25 cellular contexts compared by ENCODE assay signal in the genomic region with DNA sequence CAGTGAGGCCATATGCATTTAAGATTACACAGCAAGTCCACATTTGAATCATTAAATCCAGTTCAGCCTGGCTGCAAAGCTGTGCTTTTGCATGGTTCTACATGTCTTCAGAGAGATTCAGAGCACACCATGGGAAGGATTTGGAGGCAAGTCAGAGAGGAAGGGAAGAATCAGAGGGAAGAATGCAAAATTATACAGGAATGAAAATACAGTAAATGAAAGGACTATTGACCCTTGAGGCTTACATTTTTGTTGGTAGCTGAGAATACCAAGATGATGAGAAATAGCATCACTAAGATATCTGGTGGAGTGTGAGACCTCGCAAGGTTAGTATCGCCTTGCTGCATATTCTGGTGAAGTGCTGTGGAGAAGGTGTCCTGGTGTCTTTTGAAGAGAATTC. TPM values are rescaled to one million over a fixed set of nuclear protein-coding genes. Genes with fewer than 3 reads are reported as not detected.
A peak's percentile ranks its signal among the peaks of the same experiment; 100 is the strongest.
DNase-seq lines count a peak whose midpoint lies in the region; ATAC-seq and TF ChIP-seq lines count a peak whose summit lies in the region.
"Had no signal": no experiment of that assay in that cellular context is flagged by ENCODE, and none has a peak within 500 bp of the region (broad histone marks: within the 10 kb centered on the region; RNA-seq: fewer than 3 reads in every experiment).

No MANE protein-coding gene starts in this region.

- TF ChIP-seq CTCF in gastrocnemius medialis (IDR thresholded peaks at IDR 0.05 in 4 of 5, conservative IDR thresholded peaks at IDR 0.05 in 1 of 5) = no peak

- intact Hi-C loops in gastrocnemius medialis (cut with DNase I; ENCODE audit: low total_unique reads) = no loop called here

- DNase-seq in AG20443 (ENCODE audit: low spot score) (peak; percentile 42), NCI-H226 (peak; percentile 15), fibroblast of peridontal ligament (ENCODE audit: extremely low read depth) (peak; percentile 84), gastrocnemius medialis (no peak), NCI-H1436 (lab: John Stamatoyannopoulos, UW) (no peak), SKM-1 (lab: John Stamatoyannopoulos, UW; ENCODE audit: unreplicated experiment) (no peak), NCI-H510A (lab: John Stamatoyannopoulos, UW) (no peak)
- DNase-seq: activated CD4-positive, alpha-beta T cell treated with anti-CD3 and anti-CD28 coated beads for 48 hours; activated effector memory CD4-positive, alpha-beta T cell treated with Interleukin-2 at 50 U/mL for 16 hours; activated T-cell treated with anti-CD3 and anti-CD28 coated beads, Interleukin-2, amount 50 U/mL, for 1 hour; anterior cingulate cortex; CD4-positive, alpha-beta memory T cell; hippocampal formation; left colon; NCI-H146; NCI-H2107; NCI-H446 treated with DMSO at 0.1 percent for 48 hours; SJCRH30; stimulated activated naive CD4-positive, alpha-beta T cell treated with Interleukin-2 at 50 U/mL for 16 hours; T-cell had no signal

- H3K4me1 ChIP-seq in gastrocnemius medialis = peaks cover 80 to 86% of the 10 kb centered on the region in 2 donors

- peak overlapping the region; percentile 78 to 90 (median 81) for H3K27ac ChIP-seq in gastrocnemius medialis
- H3K27ac ChIP-seq: A549, SJCRH30, skin epidermis had no signal

- no peaks in the 10 kb centered on the region for H3K9me3 ChIP-seq in gastrocnemius medialis
- H3K9me3 ChIP-seq: A549 had no signal

- H3K36me3 ChIP-seq in gastrocnemius medialis = no peaks in the 10 kb centered on the region
- H3K36me3 ChIP-seq: SJCRH30 had no signal

- ATAC-seq in gastrocnemius medialis = no peak
- ATAC-seq in GM18870 (IDR thresholded peaks at IDR 0.05; ENCODE audit: unreplicated experiment) = no peak
- ATAC-seq: A549; HCT116; left colon; natural killer cell treated with Interleukin-12 subunit alpha and Interleukin-12 subunit beta and Interleukin-15 and Interleukin-18, amount 100 ng/mL, for 72 hours; T-cell had no signal

- in situ Hi-C loops in gastrocnemius medialis (cut with MboI; ENCODE audit: low sequenced_read_pairs in 4 of 4) = no loop called here

- TF ChIP-seq POLR2A in gastrocnemius medialis (IDR thresholded peaks at IDR 0.05) = no peak

- H3K27me3 ChIP-seq in gastrocnemius medialis = no peaks in the 10 kb centered on the region
- H3K27me3 ChIP-seq: SJCRH30 had no signal

- H3K4me3 ChIP-seq in gastrocnemius medialis = no peak overlapping the region
- H3K4me3 ChIP-seq: A549, SJCRH30, skin epidermis had no signal

RNA-seq across cellular contexts. Expression of a gene that starts 13.8 kb away (rescaled TPM):
- total RNA-seq in gastrocnemius medialis = 100 to 1,000 TPM in 2 of 4 donors, 10 to 100 TPM in 2; 87.1 to 115 (median 99.6) TPM
- total RNA-seq: CD4-positive, alpha-beta memory T cell had no signal

Comparison
In these comparisons a context has a peak if more than half of its experiments do, and no peak if none do; other contexts are left out.
1. DNase-seq: peak in AG20443 (single experiment), NCI-H226 (single experiment) and fibroblast of peridontal ligament (single experiment); none in gastrocnemius medialis (0 of 2), NCI-H1436 (single experiment), SKM-1 (single experiment) and NCI-H510A (single experiment).